8 cellular contexts compared by ENCODE assay signal in genomic region chr19:33080761-33081681, GRCh38.
DNase-seq lines count a peak whose midpoint lies in the region; ATAC-seq and TF ChIP-seq lines count a peak whose summit lies in the region.

GPATCH1 (plus strand) TSS chr19:33081181; CDS start chr19:33081194, 13 bp downstream.

- no peak for TF ChIP-seq CTCF in AG04449 (IDR thresholded peaks at IDR 0.05; ENCODE audit: insufficient read depth, low read length, missing control alignments)

- POLR2A ChIA-PET in AG04449 (lab: Yijun Ruan, JAX) = interaction anchor here (0.6 kb wide), 1 partner anchor 922 kb away, joined by 3 read pairs; no protein-coding TSS in a partner anchor

- ATAC-seq in GM18868 (IDR thresholded peaks at IDR 0.05; ENCODE audit: unreplicated experiment) (peak; percentile 95), HG03135 (IDR thresholded peaks at IDR 0.05; ENCODE audit: unreplicated experiment) (peak; percentile 84)

- DNase-seq in AG04449 (ENCODE audit: low read depth, low spot score) (no peak), NCI-H226 (peak; percentile 80), islet precursor cell (peak; percentile 96)
- peak; percentile 77 for DNase-seq in activated CD4-positive, CD25-positive, alpha-beta regulatory T cell treated with anti-CD3 and anti-CD28 coated beads, Interleukin-2, amount 50 U/mL, for 16 hours (ENCODE audit: low read depth, low spot score)
- DNase-seq in central memory CD4-positive, alpha-beta T cell = peak; percentile 85
- DNase-seq in stimulated activated CD4-positive, alpha-beta T cell treated with anti-CD3 and anti-CD28 coated beads, Interleukin-12 subunit alpha, Interleukin-12 subunit beta, amount 100 ng/mL, for 4 hours = peak; percentile 83

- H3K4me3 ChIP-seq in AG04449 (ENCODE audit: low read depth, low read length) = peak within 1 kb of the TSS; percentile 95

- CTCF ChIA-PET in AG04449 (lab: Yijun Ruan, JAX) = interaction anchor here (0.7 to 1.7 kb wide), 3 partner anchors 44 to 105 kb away, joined by 3 to 4 read pairs (median 3); no protein-coding TSS in a partner anchor
